Comparison of ENCODE assay signal across 8 cellular contexts in the genomic region with DNA sequence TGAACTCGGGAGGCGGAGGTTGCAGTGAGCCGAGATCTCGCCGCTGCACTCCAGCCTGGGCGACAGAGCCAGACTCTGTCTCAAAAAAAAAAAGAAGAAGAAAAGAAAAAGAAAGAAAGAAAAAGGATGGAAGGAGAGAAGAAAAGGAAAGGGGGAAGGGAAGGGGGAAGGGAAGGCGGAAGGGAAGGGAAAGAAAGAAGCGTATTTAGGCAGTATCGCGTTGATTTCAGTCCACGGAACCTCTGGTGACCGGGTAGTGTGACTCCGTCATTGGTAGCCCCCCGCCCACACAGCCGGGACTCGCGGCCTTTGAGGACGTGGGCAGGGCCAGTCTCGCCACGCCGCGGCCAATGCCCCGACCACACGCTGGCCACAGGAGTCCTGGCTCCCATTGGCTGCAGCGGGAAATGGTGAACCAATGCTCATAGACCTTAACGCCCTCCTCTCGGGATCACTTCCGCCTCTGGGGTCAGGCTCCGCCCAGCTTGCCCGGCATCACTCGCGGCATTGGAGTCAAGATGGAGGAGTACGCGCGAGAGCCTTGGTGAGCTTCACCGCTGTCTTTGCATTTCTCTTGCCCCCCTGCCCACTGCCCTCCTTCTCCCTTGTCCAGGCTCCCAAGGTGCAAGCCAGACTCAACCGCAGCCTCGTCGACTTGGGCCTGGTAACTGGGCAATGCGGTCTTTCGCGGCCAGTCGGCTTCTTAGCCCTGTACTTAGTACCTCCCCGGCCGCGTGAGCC. TPM values are rescaled to one million over a fixed set of nuclear protein-coding genes. Genes with fewer than 3 reads are reported as not detected.
DNase-seq lines count a peak whose midpoint lies in the region; TF ChIP-seq lines count a peak whose summit lies in the region.

Gene TIMM17A (plus strand): TSS at position 495 of the 741 bp plus-strand sequence. CDS start 24 bp downstream, at position 519.

- no peak; the same call in 1 of the 2 replicates for TF ChIP-seq CTCF in HFFc6 (IDR thresholded peaks at IDR 0.05)
- no peak for TF ChIP-seq CTCF in NB4 (IDR thresholded peaks at IDR 0.05; ENCODE audit: low read depth, low read length)

- CTCF ChIA-PET in activated naive CD4-positive, alpha-beta T cell treated with anti-CD3 and anti-CD28 coated beads, Interleukin-2, amount 10 ng/mL, durations not matched to agents 7 days and 5 days (lab: Charles Lee): interaction anchor here (0.7 to 4.0 kb wide), 4 partner anchors 9 to 59 kb away, joined by 3 to 15 read pairs (median 4); partner anchors contain the start of gene LMOD1

- H3K36me3 Mint-ChIP-seq in HFFc6 (ENCODE audit: low read depth): peaks cover 33% of the 10 kb centered on the region
- peaks cover 9% of the 10 kb centered on the region for H3K36me3 Mint-ChIP-seq in activated naive CD4-positive, alpha-beta T cell treated with anti-CD3 and anti-CD28 coated beads, Interleukin-2, amount 10 ng/mL, durations not matched to agents 7 days and 5 days

- H3K9me3 Mint-ChIP-seq in HFFc6: no peaks in the 10 kb centered on the region
- no peaks in the 10 kb centered on the region for H3K9me3 Mint-ChIP-seq in activated naive CD4-positive, alpha-beta T cell treated with anti-CD3 and anti-CD28 coated beads, Interleukin-2, amount 10 ng/mL, durations not matched to agents 7 days and 5 days

- H3K27me3 Mint-ChIP-seq in HFFc6 (ENCODE audit: insufficient read depth): peaks cover 4% of the 10 kb centered on the region
- H3K27me3 Mint-ChIP-seq in activated naive CD4-positive, alpha-beta T cell treated with anti-CD3 and anti-CD28 coated beads, Interleukin-2, amount 10 ng/mL, durations not matched to agents 7 days and 5 days: peaks cover 11% of the 10 kb centered on the region

- H3K9me3 ChIP-seq in SK-N-MC (ENCODE audit: low read depth, low read length): no peaks in the 10 kb centered on the region

- peak within 1 kb of the TSS; percentile 95 for H3K27ac Mint-ChIP-seq in HFFc6
- peak within 1 kb of the TSS; percentile 91 for H3K27ac Mint-ChIP-seq in activated naive CD4-positive, alpha-beta T cell treated with anti-CD3 and anti-CD28 coated beads, Interleukin-2, amount 10 ng/mL, durations not matched to agents 7 days and 5 days

- H3K4me3 Mint-ChIP-seq in HFFc6: peak within 1 kb of the TSS; percentile 97
- peak within 1 kb of the TSS; percentile 95 for H3K4me3 Mint-ChIP-seq in activated naive CD4-positive, alpha-beta T cell treated with anti-CD3 and anti-CD28 coated beads, Interleukin-2, amount 10 ng/mL, durations not matched to agents 7 days and 5 days

- H3K9ac ChIP-seq in SK-N-MC (ENCODE audit: insufficient read length): peak within 1 kb of the TSS; percentile 89

- peak within 1 kb of the TSS; percentile 100 for H3K4me3 ChIP-seq in NB4 (ENCODE audit: low read depth, low read length)
- peak within 1 kb of the TSS; percentile 89 for H3K4me3 ChIP-seq in SK-N-MC

- TF ChIP-seq POLR2A in NB4 (IDR thresholded peaks at IDR 0.05; ENCODE audit: extremely low read depth, insufficient read length): peak; percentile 95

- H3K27ac ChIP-seq in SK-N-MC: peak within 1 kb of the TSS; percentile 67; the same call in 1 of the 2 replicates

- peak; percentile 91 for DNase-seq in GM04503 (ENCODE audit: low read depth)
- peak; percentile 99 for DNase-seq in HFFc6
- peak; percentile 97 for DNase-seq in NB4 (ENCODE audit: low read depth)
- DNase-seq in SK-N-MC (ENCODE audit: low read depth, low spot score): peak; percentile 55
- DNase-seq in activated naive CD4-positive, alpha-beta T cell treated with anti-CD3 and anti-CD28 coated beads, Interleukin-2, amount 10 ng/mL, durations not matched to agents 7 days and 5 days: peak; percentile 97
- peak; percentile 91 for DNase-seq in germinal center (ENCODE audit: low spot score)
- DNase-seq in non-pigmented ciliary epithelial cell (ENCODE audit: low read depth): peak; percentile 95
- peak; percentile 99 for DNase-seq in superior temporal gyrus (ENCODE audit: extremely low spot score)

- peaks cover 23% of the 10 kb centered on the region for H3K36me3 ChIP-seq in SK-N-MC (ENCODE audit: insufficient read depth, low read length)

- H3K4me1 Mint-ChIP-seq in HFFc6 (ENCODE audit: low read depth): peaks cover 25% of the 10 kb centered on the region
- peaks cover 24% of the 10 kb centered on the region for H3K4me1 Mint-ChIP-seq in activated naive CD4-positive, alpha-beta T cell treated with anti-CD3 and anti-CD28 coated beads, Interleukin-2, amount 10 ng/mL, durations not matched to agents 7 days and 5 days

RNA-seq across cellular contexts. Expression of gene TIMM17A, which starts in this region (rescaled TPM):
- 100 to 1,000 TPM; 114 to 128 (median 122) TPM for total RNA-seq in HFFc6 (2021; fragmentation: NEBNext Ultra II Directional; extraction: Animal tissue kit (Norgen Biotek cat#: 25700))

Comparison
In these comparisons a context has a peak if more than half of its experiments do, and no peak if none do; other contexts are left out.
1. Peak in every context shown above with its lines: DNase-seq, H3K4me3 ChIP-seq and H3K27ac ChIP-seq.